ENCODE assay signal across 8 cellular contexts in genomic region chr7:143379607-143380263, GRCh38. TPM values are rescaled to one million over a fixed set of nuclear protein-coding genes. Genes with fewer than 3 reads are reported as not detected.
DNase-seq lines count a peak whose midpoint lies in the region; TF ChIP-seq lines count a peak whose summit lies in the region.

No MANE protein-coding gene starts in this region.

- H3K9me2 ChIP-seq in OCI-LY7 (ENCODE audit: insufficient read depth, low read length): no peaks in the 10 kb centered on the region

- peaks cover 49% of the 10 kb centered on the region for H3K4me1 Mint-ChIP-seq in activated naive CD4-positive, alpha-beta T cell treated with anti-CD3 and anti-CD28 coated beads, Interleukin-2, amount 50 U/mL, for 24 hours
- peaks cover 27% of the 10 kb centered on the region for H3K4me1 Mint-ChIP-seq in endothelial cell (ENCODE audit: unreplicated experiment)
- peaks cover 23% of the 10 kb centered on the region for H3K4me1 Mint-ChIP-seq in neural progenitor cell

- POLR2A ChIA-PET in OCI-LY7 (lab: Charles Lee): no interaction called here

- BruUV-seq in OCI-LY7 (replicated peaks; lab: Mats Ljungman, UMichigan): no TSS peak

- peak overlapping the region; percentile 91 for H3K4me3 Mint-ChIP-seq in activated naive CD4-positive, alpha-beta T cell treated with anti-CD3 and anti-CD28 coated beads, Interleukin-2, amount 50 U/mL, for 24 hours
- H3K4me3 Mint-ChIP-seq in endothelial cell (ENCODE audit: unreplicated experiment) (peak overlapping the region; percentile 92), neural progenitor cell (peak overlapping the region; percentile 86)

- peaks cover 11% of the 10 kb centered on the region for H3K4me1 ChIP-seq in OCI-LY7 (ENCODE audit: insufficient read depth, low read length, poor library complexity, severe bottlenecking)
- H3K4me1 ChIP-seq in neural progenitor cell: peaks cover 20% of the 10 kb centered on the region

- no peaks in the 10 kb centered on the region for H3K9me3 Mint-ChIP-seq in activated naive CD4-positive, alpha-beta T cell treated with anti-CD3 and anti-CD28 coated beads, Interleukin-2, amount 50 U/mL, for 24 hours
- H3K9me3 Mint-ChIP-seq in endothelial cell (ENCODE audit: unreplicated experiment) (no peaks in the 10 kb centered on the region), neural progenitor cell (peaks cover 2% of the 10 kb centered on the region)

- H3K36me3 Mint-ChIP-seq in activated naive CD4-positive, alpha-beta T cell treated with anti-CD3 and anti-CD28 coated beads, Interleukin-2, amount 50 U/mL, for 24 hours: no peaks in the 10 kb centered on the region
- H3K36me3 Mint-ChIP-seq in endothelial cell (ENCODE audit: low read depth, unreplicated experiment): peaks cover 12% of the 10 kb centered on the region
- H3K36me3 Mint-ChIP-seq in neural progenitor cell: no peaks in the 10 kb centered on the region

- CTCF ChIA-PET in OCI-LY7 (lab: Charles Lee; ENCODE audit: unreplicated experiment): no interaction called here

- no peaks in the 10 kb centered on the region for H3K27me3 ChIP-seq in neural progenitor cell

- no peaks in the 10 kb centered on the region for H3K79me2 ChIP-seq in OCI-LY7 (ENCODE audit: insufficient read depth, low read depth, low read length)
- H3K79me2 ChIP-seq in neural progenitor cell (ENCODE audit: low read depth): peaks cover 35% of the 10 kb centered on the region

- H2AFZ ChIP-seq in OCI-LY7 (ENCODE audit: low read length): peak overlapping the region; percentile 90; the same call in 1 of the 2 replicates
- H2AFZ ChIP-seq in neural progenitor cell (replicated peaks): no peak overlapping the region

- no peaks in the 10 kb centered on the region for H4K20me1 ChIP-seq in OCI-LY7 (ENCODE audit: insufficient read depth, low read length)
- H4K20me1 ChIP-seq in neural progenitor cell (ENCODE audit: low read depth): peaks cover 29% of the 10 kb centered on the region

- peaks cover 14% of the 10 kb centered on the region for H3F3A ChIP-seq in neural progenitor cell (ENCODE audit: low read depth)

- H3K36me3 ChIP-seq in OCI-LY7 (ENCODE audit: insufficient read depth, low read length) (no peaks in the 10 kb centered on the region), neural progenitor cell (no peaks in the 10 kb centered on the region)

- H3K27ac ChIP-seq in OCI-LY7 (ENCODE audit: low read depth, low read length, poor library complexity, severe bottlenecking) (no peak overlapping the region), neural progenitor cell (no peak overlapping the region)

- H3K9ac ChIP-seq in neural progenitor cell: no peak overlapping the region

- H3K27ac Mint-ChIP-seq in activated naive CD4-positive, alpha-beta T cell treated with anti-CD3 and anti-CD28 coated beads, Interleukin-2, amount 50 U/mL, for 24 hours: peak overlapping the region; percentile 95
- H3K27ac Mint-ChIP-seq in endothelial cell (ENCODE audit: unreplicated experiment) (peak overlapping the region; percentile 91), neural progenitor cell (peak overlapping the region; percentile 36)

- peak overlapping the region; percentile 76 for H3K4me3 ChIP-seq in OCI-LY7 (ENCODE audit: low read depth, low read length, poor library complexity, severe bottlenecking)
- peak overlapping the region; percentile 88 for H3K4me3 ChIP-seq in neural progenitor cell

- H3K9me3 ChIP-seq in OCI-LY7 (ENCODE audit: low read length) (no peaks in the 10 kb centered on the region), neural progenitor cell (ENCODE audit: low read depth) (no peaks in the 10 kb centered on the region)

- H3K27me3 Mint-ChIP-seq in activated naive CD4-positive, alpha-beta T cell treated with anti-CD3 and anti-CD28 coated beads, Interleukin-2, amount 50 U/mL, for 24 hours: no peaks in the 10 kb centered on the region
- H3K27me3 Mint-ChIP-seq in endothelial cell (ENCODE audit: unreplicated experiment): peaks cover 17% of the 10 kb centered on the region
- H3K27me3 Mint-ChIP-seq in neural progenitor cell (ENCODE audit: insufficient read depth, low read depth): peaks cover 11% of the 10 kb centered on the region

- DNase-seq in activated naive CD4-positive, alpha-beta T cell (lab: John Stamatoyannopoulos, UW): no peak
- DNase-seq in OCI-LY7 (ENCODE audit: low spot score) (no peak), endothelial cell (ENCODE audit: low spot score) (no peak), neural progenitor cell (ENCODE audit: low spot score) (no peak), NCI-H748 treated with DMSO at 0.1 percent for 48 hours (lab: John Stamatoyannopoulos, UW) (no peak), NCI-H2107 treated with DMSO at 0.1 percent for 48 hours (lab: John Stamatoyannopoulos, UW; ENCODE audit: unreplicated experiment) (no peak)
- DNase-seq in activated effector memory CD4-positive, alpha-beta T cell treated with anti-CD3 and anti-CD28 coated beads, Interleukin-2, amount 50 U/mL, for 16 hours: no peak

- H3K4me2 ChIP-seq in OCI-LY7 (ENCODE audit: low read length) (peak overlapping the region; percentile 98), neural progenitor cell (peak overlapping the region; percentile 95)

- intact Hi-C loops in OCI-LY7 (cut with micrococcal nuclease; ENCODE audit: unreplicated experiment): loop anchor here (1.0 kb wide), 1 partner anchor 37 kb away; no protein-coding TSS in a partner anchor

- no peak for TF ChIP-seq CTCF in OCI-LY7 (conservative IDR thresholded peaks at IDR 0.05; ENCODE audit: low read length)
- no peak for TF ChIP-seq CTCF in endothelial cell (IDR thresholded peaks at IDR 0.05; ENCODE audit: unreplicated experiment)
- no peak for TF ChIP-seq CTCF in neural progenitor cell (IDR thresholded peaks at IDR 0.05)

RNA-seq across cellular contexts. Expression of gene ZYX, which starts 1.4 kb away (rescaled TPM):
- 0.31 and 0.44 TPM in 2 replicates for total RNA-seq in OCI-LY7 (2014; rRNA removed; shearing (Covaris generic))
- 2.8 and 4.2 TPM in 2 replicates for total RNA-seq in OCI-LY7 (2022)
- total RNA-seq in endothelial cell (ENCODE audit: unreplicated experiment): 237 TPM
- 5.2 and 21.5 TPM in 2 replicates for total RNA-seq in neural progenitor cell (ENCODE audit: low replicate concordance)

RNA-seq across cellular contexts. Expression of gene FAM131B, which starts 17.2 kb away (rescaled TPM):
- not detected in 2 replicates for total RNA-seq in OCI-LY7 (2014; rRNA removed; shearing (Covaris generic))
- not detected in 2 replicates for total RNA-seq in OCI-LY7 (2022)
- 1.0 TPM for total RNA-seq in endothelial cell (ENCODE audit: unreplicated experiment)
- 20.1 and 46.5 TPM in 2 replicates for total RNA-seq in neural progenitor cell (ENCODE audit: low replicate concordance)

RNA-seq across cellular contexts. Expression of gene EPHA1, which starts 28.9 kb away (rescaled TPM):
- total RNA-seq in OCI-LY7 (2014; rRNA removed; shearing (Covaris generic)): not detected in 2 replicates
- total RNA-seq in OCI-LY7 (2022) (not detected in 2 replicates), endothelial cell (ENCODE audit: unreplicated experiment) (7.1 TPM), neural progenitor cell (ENCODE audit: low replicate concordance) (4.1 and 6.0 TPM in 2 replicates)

Comparison
In these comparisons a context has a peak if more than half of its experiments do, and no peak if none do; other contexts are left out.
1. H3K27ac Mint-ChIP-seq: peak in every context shown above with its lines; median percentile 95 in activated naive CD4-positive, alpha-beta T cell treated with anti-CD3 and anti-CD28 coated beads, Interleukin-2, amount 50 U/mL, for 24 hours; 91 in endothelial cell; 36 in neural progenitor cell.
2. RNA of gene ZYX, which starts 1.4 kb away (total RNA-seq): 237 TPM in endothelial cell (single experiment); 5.2 to 21.5 TPM in neural progenitor cell and 0.31 to 4.2 TPM in OCI-LY7; every median in the first group is over 10 times any median in the second.
3. RNA of gene FAM131B, which starts 17.2 kb away (total RNA-seq): 20.1 to 46.5 TPM in neural progenitor cell; 1.0 TPM in endothelial cell (single experiment) and not detected in OCI-LY7; every median in the first group is over 10 times any median in the second.
4. Peak in every context shown above with its lines, with median percentiles within 50 percentile points of each other: H3K4me3 Mint-ChIP-seq.